ENCODE assay signal across 12 cellular contexts in genomic region chr5:143550985-143551630, GRCh38.
DNase-seq lines count a peak whose midpoint lies in the region; ATAC-seq and TF ChIP-seq lines count a peak whose summit lies in the region.
"Had no signal": no experiment of that assay in that cellular context is flagged by ENCODE, and none has a peak within 500 bp of the region (broad histone marks: within the 10 kb centered on the region; RNA-seq: fewer than 3 reads in every experiment).

No MANE protein-coding gene starts in this region.

- no peak overlapping the region for H3K4me2 ChIP-seq in neural progenitor cell
- H3K4me2 ChIP-seq: GM23338 had no signal

- H3K4me1 Mint-ChIP-seq in neural progenitor cell (no peaks in the 10 kb centered on the region), natural killer cell (no peaks in the 10 kb centered on the region)
- H3K4me1 Mint-ChIP-seq: GM23338 had no signal

- peak overlapping the region; percentile 39 for H2AFZ ChIP-seq in neural progenitor cell (replicated peaks)
- H2AFZ ChIP-seq: GM23338 had no signal

- H3K4me3 ChIP-seq in AG04450 (ENCODE audit: low read depth, low read length) (no peak overlapping the region), adipocyte (ENCODE audit: low read length) (no peak overlapping the region), neural progenitor cell (no peak overlapping the region)
- H3K4me3 ChIP-seq: GM23338 had no signal

- H3K9me3 Mint-ChIP-seq in neural progenitor cell: no peaks in the 10 kb centered on the region
- H3K9me3 Mint-ChIP-seq in natural killer cell: no peaks in the 10 kb centered on the region
- H3K9me3 Mint-ChIP-seq: GM23338 had no signal

- intact Hi-C loops in natural killer cell (cut with micrococcal nuclease): no loop called here

- H3K4me3 Mint-ChIP-seq in neural progenitor cell (no peak overlapping the region), natural killer cell (no peak overlapping the region)
- H3K4me3 Mint-ChIP-seq: GM23338 had no signal

- H3F3A ChIP-seq in neural progenitor cell (ENCODE audit: low read depth): no peaks in the 10 kb centered on the region

- no peak for TF ChIP-seq CTCF in AG04450 (IDR thresholded peaks at IDR 0.05; ENCODE audit: low read depth, low read length)
- TF ChIP-seq CTCF in neural progenitor cell (IDR thresholded peaks at IDR 0.05): no peak
- no peak for TF ChIP-seq CTCF in natural killer cell (IDR thresholded peaks at IDR 0.05)

- POLR2A ChIA-PET in AG04450 (lab: Yijun Ruan, JAX): interaction anchor here (0.6 kb wide), 1 partner anchor 319 kb away, joined by 3 read pairs; no protein-coding TSS in a partner anchor

- CTCF ChIA-PET in AG04450 (lab: Charles Lee): interaction anchor here (0.6 kb wide), 1 partner anchor 60 kb away, joined by 3 read pairs; no protein-coding TSS in a partner anchor

- no peak for ATAC-seq in natural killer cell
- ATAC-seq: GM23338 had no signal

- H3K27ac ChIP-seq in AG04450 (ENCODE audit: low read depth, low read length) (peak overlapping the region; percentile 4), neural progenitor cell (no peak overlapping the region)

- H3K9me3 ChIP-seq in AG04450 (ENCODE audit: control insufficient read depth, insufficient read depth, low read length) (no peaks in the 10 kb centered on the region), adipocyte (ENCODE audit: control insufficient read depth, low read length) (peaks cover 6% of the 10 kb centered on the region), neural progenitor cell (ENCODE audit: low read depth) (no peaks in the 10 kb centered on the region)

- H3K36me3 ChIP-seq in adipocyte (ENCODE audit: control insufficient read depth, insufficient read depth, low read length, severe bottlenecking) (no peaks in the 10 kb centered on the region), neural progenitor cell (peaks cover 5% of the 10 kb centered on the region)

- H4K20me1 ChIP-seq in neural progenitor cell (ENCODE audit: low read depth): no peaks in the 10 kb centered on the region

- H3K79me2 ChIP-seq in neural progenitor cell (ENCODE audit: low read depth): no peaks in the 10 kb centered on the region

- H3K9ac ChIP-seq in adipocyte (ENCODE audit: low read length) (peak overlapping the region; percentile 8), neural progenitor cell (no peak overlapping the region)

- DNase-seq in AG04450 (ENCODE audit: low read depth, low spot score) (no peak), HCEC 1CT (peak; percentile 64), adipocyte (ENCODE audit: low read depth) (peak; percentile 52), neural progenitor cell (ENCODE audit: low spot score) (no peak), NCI-H187 (lab: John Stamatoyannopoulos, UW) (no peak), hypothalamus (lab: John Stamatoyannopoulos, UW) (no peak), natural killer cell (no peak), NCI-H146 treated with DMSO at 0.1 percent for 48 hours (lab: John Stamatoyannopoulos, UW; ENCODE audit: unreplicated experiment) (no peak)
- DNase-seq: DMS53, NCI-H1436 treated with DMSO at 0.1 percent for 48 hours, NCI-H510A treated with DMSO at 0.1 percent for 48 hours had no signal

- H3K27me3 ChIP-seq in AG04450 (ENCODE audit: control insufficient read depth, insufficient read depth, low read length) (no peaks in the 10 kb centered on the region), adipocyte (replicated peaks; ENCODE audit: control insufficient read depth, insufficient read depth, low read length) (no peaks in the 10 kb centered on the region), neural progenitor cell (no peaks in the 10 kb centered on the region)

- no peaks in the 10 kb centered on the region for H3K27me3 Mint-ChIP-seq in neural progenitor cell (ENCODE audit: insufficient read depth, low read depth)
- peaks cover 8 to 10% of the 10 kb centered on the region in 2 donors for H3K27me3 Mint-ChIP-seq in natural killer cell (ENCODE audit: low read depth in 2 of 2)

- H3K27ac Mint-ChIP-seq in neural progenitor cell: no peak overlapping the region
- no peak overlapping the region for H3K27ac Mint-ChIP-seq in natural killer cell
- H3K27ac Mint-ChIP-seq: GM23338 had no signal

- peaks cover 40% of the 10 kb centered on the region for H3K4me1 ChIP-seq in adipocyte (ENCODE audit: control insufficient read depth, insufficient read depth, low read length)
- peaks cover 4% of the 10 kb centered on the region for H3K4me1 ChIP-seq in neural progenitor cell

- no peaks in the 10 kb centered on the region for H3K36me3 Mint-ChIP-seq in neural progenitor cell
- no peaks in the 10 kb centered on the region for H3K36me3 Mint-ChIP-seq in natural killer cell

Comparison
In these comparisons a context has a peak if more than half of its experiments do, and no peak if none do; other contexts are left out.
1. DNase-seq: peak in HCEC 1CT (single experiment) and adipocyte (single experiment); none in AG04450 (single experiment), neural progenitor cell (single experiment), NCI-H187 (0 of 2), hypothalamus (0 of 51), natural killer cell (single experiment) and NCI-H146 treated with DMSO at 0.1 percent for 48 hours (single experiment).